8 cellular contexts compared by ENCODE assay signal in genomic region chr10:73358331-73359279, GRCh38.
DNase-seq lines count a peak whose midpoint lies in the region; ATAC-seq and TF ChIP-seq lines count a peak whose summit lies in the region.

CFAP70 (minus strand) TSS chr10:73358864; CDS start chr10:73354796, 4,068 bp downstream.

- peak within 1 kb of the TSS; percentile 42 to 55 for H3K27ac ChIP-seq in coronary artery
- peak within 1 kb of the TSS; percentile 25 for H3K27ac ChIP-seq in layer of hippocampus (ENCODE audit: low read depth, low read length)

- peak; percentile 89 for ATAC-seq in HG03442 (IDR thresholded peaks at IDR 0.05; ENCODE audit: unreplicated experiment)

- H3K27me3 ChIP-seq in layer of hippocampus (ENCODE audit: control insufficient read depth, insufficient read depth, low read length): no peaks in the 10 kb centered on the region

- TF ChIP-seq CTCF in coronary artery (IDR thresholded peaks at IDR 0.05): no peak

- H3K4me3 ChIP-seq in coronary artery: peak within 1 kb of the TSS; percentile 80

- DNase-seq in AG20443 (ENCODE audit: low spot score): peak; percentile 99
- DNase-seq in GM19238 (ENCODE audit: insufficient read length, low spot score): peak; percentile 89
- DNase-seq in NCI-H524 treated with DMSO at 0.1 percent for 48 hours (lab: John Stamatoyannopoulos, UW): peak; percentile 39
- DNase-seq in activated CD4-positive, alpha-beta T cell treated with anti-CD3 and anti-CD28 coated beads for 48 hours: peak; percentile 94
- peak; percentile 93 for DNase-seq in coronary artery (ENCODE audit: low spot score)
- DNase-seq in stimulated activated CD4-positive, alpha-beta T cell treated with anti-CD3 and anti-CD28 coated beads, Interleukin-1b, Interleukin-23, amount 100 ng/mL, for 1 hour (ENCODE audit: low read depth in 2 of 2): peak; percentile 70 to 85

Comparison
In these comparisons a context has a peak if more than half of its experiments do, and no peak if none do; other contexts are left out.
1. Peak in every context shown above with its lines: DNase-seq, ATAC-seq, H3K4me3 ChIP-seq and H3K27ac ChIP-seq.
2. DNase-seq: peak in every context shown above with its lines; median percentile 99 in AG20443; 94 in activated CD4-positive, alpha-beta T cell treated with anti-CD3 and anti-CD28 coated beads for 48 hours; 93 in coronary artery; 89 in GM19238; 78 in stimulated activated CD4-positive, alpha-beta T cell treated with anti-CD3 and anti-CD28 coated beads, Interleukin-1b, Interleukin-23, amount 100 ng/mL, for 1 hour; 39 in NCI-H524 treated with DMSO at 0.1 percent for 48 hours.